Comparison of ENCODE assay signal across 2 cellular contexts in the genomic region with DNA sequence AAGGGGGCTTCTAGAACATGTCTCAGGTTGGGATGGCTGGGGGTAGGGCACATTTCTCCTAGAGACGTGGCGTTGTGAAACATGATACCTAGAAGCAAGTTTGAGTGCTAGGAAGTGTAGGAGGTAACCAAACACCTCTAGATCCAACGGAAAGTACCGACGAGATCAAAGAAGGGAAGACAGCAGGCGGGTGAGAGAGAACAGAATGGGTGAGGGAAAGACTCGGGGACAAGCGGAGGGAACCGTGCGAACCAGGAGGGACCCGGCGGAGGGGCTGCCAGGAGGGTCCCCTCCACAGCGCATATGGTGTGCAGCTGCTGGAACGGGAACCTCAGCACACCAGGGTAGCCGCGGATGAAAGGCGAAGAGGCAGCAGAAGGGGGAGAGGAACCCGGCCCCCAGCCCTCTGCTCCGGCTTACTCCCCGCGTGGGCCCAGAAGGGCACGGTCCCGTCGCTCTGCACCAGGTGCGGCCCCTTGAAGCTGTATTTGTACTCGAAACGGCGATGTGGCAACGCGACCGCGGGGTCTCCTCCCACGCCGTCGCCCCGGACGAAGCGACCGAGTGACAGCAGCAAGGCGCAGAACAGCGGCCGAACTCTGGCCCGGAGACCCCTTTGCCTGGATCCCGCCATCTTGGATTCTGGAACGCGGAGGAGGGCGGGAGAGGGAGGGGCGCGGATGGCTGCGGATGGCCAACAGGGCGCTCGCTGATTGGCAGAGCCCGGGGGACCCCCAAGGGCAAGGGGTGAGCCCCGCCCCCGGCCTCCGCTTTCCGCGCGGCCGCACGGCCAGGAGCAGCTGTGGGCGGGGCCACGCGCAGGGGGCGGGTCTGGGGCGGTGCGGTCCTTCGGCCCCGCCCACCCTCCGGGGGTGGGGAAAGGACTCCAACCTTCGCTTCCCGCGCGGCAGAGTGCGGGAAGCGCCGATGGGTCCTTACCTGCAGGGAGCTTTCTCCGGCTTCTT.
A peak's percentile ranks its signal among the peaks of the same experiment; 100 is the strongest.
TF ChIP-seq lines count a peak whose summit lies in the region.

A gene with protein sequence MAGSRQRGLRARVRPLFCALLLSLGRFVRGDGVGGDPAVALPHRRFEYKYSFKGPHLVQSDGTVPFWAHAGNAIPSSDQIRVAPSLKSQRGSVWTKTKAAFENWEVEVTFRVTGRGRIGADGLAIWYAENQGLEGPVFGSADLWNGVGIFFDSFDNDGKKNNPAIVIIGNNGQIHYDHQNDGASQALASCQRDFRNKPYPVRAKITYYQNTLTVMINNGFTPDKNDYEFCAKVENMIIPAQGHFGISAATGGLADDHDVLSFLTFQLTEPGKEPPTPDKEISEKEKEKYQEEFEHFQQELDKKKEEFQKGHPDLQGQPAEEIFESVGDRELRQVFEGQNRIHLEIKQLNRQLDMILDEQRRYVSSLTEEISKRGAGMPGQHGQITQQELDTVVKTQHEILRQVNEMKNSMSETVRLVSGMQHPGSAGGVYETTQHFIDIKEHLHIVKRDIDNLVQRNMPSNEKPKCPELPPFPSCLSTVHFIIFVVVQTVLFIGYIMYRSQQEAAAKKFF (minus strand): TSS at position 655 of the 965 bp plus-strand sequence. CDS start 21 bp downstream, at position 634.

TF ChIP-seq in HEK293, 187 proteins besides CTCF, POLR2A, EP300 and RAD21 (continued from another document and continues in another):
- TF ChIP-seq SETDB1 (IDR thresholded peaks at IDR 0.05; ENCODE audit: insufficient read length, low read length): no peak
- TF ChIP-seq, protein P1, sequence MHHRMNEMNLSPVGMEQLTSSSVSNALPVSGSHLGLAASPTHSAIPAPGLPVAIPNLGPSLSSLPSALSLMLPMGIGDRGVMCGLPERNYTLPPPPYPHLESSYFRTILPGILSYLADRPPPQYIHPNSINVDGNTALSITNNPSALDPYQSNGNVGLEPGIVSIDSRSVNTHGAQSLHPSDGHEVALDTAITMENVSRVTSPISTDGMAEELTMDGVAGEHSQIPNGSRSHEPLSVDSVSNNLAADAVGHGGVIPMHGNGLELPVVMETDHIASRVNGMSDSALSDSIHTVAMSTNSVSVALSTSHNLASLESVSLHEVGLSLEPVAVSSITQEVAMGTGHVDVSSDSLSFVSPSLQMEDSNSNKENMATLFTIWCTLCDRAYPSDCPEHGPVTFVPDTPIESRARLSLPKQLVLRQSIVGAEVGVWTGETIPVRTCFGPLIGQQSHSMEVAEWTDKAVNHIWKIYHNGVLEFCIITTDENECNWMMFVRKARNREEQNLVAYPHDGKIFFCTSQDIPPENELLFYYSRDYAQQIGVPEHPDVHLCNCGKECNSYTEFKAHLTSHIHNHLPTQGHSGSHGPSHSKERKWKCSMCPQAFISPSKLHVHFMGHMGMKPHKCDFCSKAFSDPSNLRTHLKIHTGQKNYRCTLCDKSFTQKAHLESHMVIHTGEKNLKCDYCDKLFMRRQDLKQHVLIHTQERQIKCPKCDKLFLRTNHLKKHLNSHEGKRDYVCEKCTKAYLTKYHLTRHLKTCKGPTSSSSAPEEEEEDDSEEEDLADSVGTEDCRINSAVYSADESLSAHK (tag by site-specific recombination; IDR thresholded peaks at IDR 0.05): peak; percentile 25; the same call in 1 of the 2 replicates
- TF ChIP-seq, protein P2, sequence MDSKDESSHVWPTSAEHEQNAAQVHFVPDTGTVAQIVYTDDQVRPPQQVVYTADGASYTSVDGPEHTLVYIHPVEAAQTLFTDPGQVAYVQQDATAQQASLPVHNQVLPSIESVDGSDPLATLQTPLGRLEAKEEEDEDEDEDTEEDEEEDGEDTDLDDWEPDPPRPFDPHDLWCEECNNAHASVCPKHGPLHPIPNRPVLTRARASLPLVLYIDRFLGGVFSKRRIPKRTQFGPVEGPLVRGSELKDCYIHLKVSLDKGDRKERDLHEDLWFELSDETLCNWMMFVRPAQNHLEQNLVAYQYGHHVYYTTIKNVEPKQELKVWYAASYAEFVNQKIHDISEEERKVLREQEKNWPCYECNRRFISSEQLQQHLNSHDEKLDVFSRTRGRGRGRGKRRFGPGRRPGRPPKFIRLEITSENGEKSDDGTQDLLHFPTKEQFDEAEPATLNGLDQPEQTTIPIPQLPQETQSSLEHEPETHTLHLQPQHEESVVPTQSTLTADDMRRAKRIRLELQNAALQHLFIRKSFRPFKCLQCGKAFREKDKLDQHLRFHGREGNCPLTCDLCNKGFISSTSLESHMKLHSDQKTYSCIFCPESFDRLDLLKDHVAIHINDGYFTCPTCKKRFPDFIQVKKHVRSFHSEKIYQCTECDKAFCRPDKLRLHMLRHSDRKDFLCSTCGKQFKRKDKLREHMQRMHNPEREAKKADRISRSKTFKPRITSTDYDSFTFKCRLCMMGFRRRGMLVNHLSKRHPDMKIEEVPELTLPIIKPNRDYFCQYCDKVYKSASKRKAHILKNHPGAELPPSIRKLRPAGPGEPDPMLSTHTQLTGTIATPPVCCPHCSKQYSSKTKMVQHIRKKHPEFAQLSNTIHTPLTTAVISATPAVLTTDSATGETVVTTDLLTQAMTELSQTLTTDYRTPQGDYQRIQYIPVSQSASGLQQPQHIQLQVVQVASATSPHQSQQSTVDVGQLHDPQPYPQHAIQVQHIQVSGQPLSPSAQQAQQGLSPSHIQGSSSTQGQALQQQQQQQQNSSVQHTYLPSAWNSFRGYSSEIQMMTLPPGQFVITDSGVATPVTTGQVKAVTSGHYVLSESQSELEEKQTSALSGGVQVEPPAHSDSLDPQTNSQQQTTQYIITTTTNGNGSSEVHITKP (tag by site-specific recombination; IDR thresholded peaks at IDR 0.05): peak; percentile 71
- peak; percentile 36; the same call in 1 of the 2 replicates for TF ChIP-seq WT1 (tag by site-specific recombination; IDR thresholded peaks at IDR 0.05)
- no peak for TF ChIP-seq ZNF140 (tag by site-specific recombination; IDR thresholded peaks at IDR 0.05)
- peak; percentile 52; the same call in 1 of the 2 replicates for TF ChIP-seq ZNF324 (tag by site-specific recombination; IDR thresholded peaks at IDR 0.05)
- peak; percentile 77; the same call in 1 of the 2 replicates for TF ChIP-seq KLF10 (tag by site-specific recombination; IDR thresholded peaks at IDR 0.05)
- TF ChIP-seq ZNF302 (tag by site-specific recombination; IDR thresholded peaks at IDR 0.05; ENCODE audit: low read depth): no peak
- TF ChIP-seq YY2 (tag by site-specific recombination; IDR thresholded peaks at IDR 0.05): peak; percentile 90
- TF ChIP-seq ZNF335 (tag by site-specific recombination; conservative IDR thresholded peaks at IDR 0.05): peak; percentile 66
- TF ChIP-seq EGR2 (tag by site-specific recombination; IDR thresholded peaks at IDR 0.05; ENCODE audit: low read depth): peak; percentile 35; the same call in 1 of the 2 replicates
- peak; percentile 31; the same call in 1 of the 2 replicates for TF ChIP-seq ZIC2 (tag by site-specific recombination; IDR thresholded peaks at IDR 0.05)
- TF ChIP-seq, protein P3, sequence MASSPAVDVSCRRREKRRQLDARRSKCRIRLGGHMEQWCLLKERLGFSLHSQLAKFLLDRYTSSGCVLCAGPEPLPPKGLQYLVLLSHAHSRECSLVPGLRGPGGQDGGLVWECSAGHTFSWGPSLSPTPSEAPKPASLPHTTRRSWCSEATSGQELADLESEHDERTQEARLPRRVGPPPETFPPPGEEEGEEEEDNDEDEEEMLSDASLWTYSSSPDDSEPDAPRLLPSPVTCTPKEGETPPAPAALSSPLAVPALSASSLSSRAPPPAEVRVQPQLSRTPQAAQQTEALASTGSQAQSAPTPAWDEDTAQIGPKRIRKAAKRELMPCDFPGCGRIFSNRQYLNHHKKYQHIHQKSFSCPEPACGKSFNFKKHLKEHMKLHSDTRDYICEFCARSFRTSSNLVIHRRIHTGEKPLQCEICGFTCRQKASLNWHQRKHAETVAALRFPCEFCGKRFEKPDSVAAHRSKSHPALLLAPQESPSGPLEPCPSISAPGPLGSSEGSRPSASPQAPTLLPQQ (tag by site-specific recombination; IDR thresholded peaks at IDR 0.05): peak; percentile 85; the same call in 1 of the 2 replicates
- no peak for TF ChIP-seq ZNF248 (tag by site-specific recombination; IDR thresholded peaks at IDR 0.05)
- peak; percentile 7; the same call in 1 of the 2 replicates for TF ChIP-seq KLF1 (tag by site-specific recombination; IDR thresholded peaks at IDR 0.05)
- TF ChIP-seq ZNF133 (tag by site-specific recombination; IDR thresholded peaks at IDR 0.05): peak; percentile 37; the same call in 1 of the 2 replicates
- peak; percentile 69 for TF ChIP-seq GLIS2 (tag by site-specific recombination; IDR thresholded peaks at IDR 0.05)
- TF ChIP-seq ZNF843 (tag by site-specific recombination; IDR thresholded peaks at IDR 0.05): peak; percentile 63; the same call in 1 of the 2 replicates
- TF ChIP-seq GLIS1 (tag by site-specific recombination; IDR thresholded peaks at IDR 0.05): peak; percentile 72; the same call in 1 of the 2 replicates
- TF ChIP-seq ZNF530 (tag by site-specific recombination; IDR thresholded peaks at IDR 0.05; ENCODE audit: low read depth): no peak

TF ChIP-seq in neural cell, 6 proteins besides CTCF, POLR2A, EP300 and RAD21 (continued from another document):
- TF ChIP-seq, protein P4, sequence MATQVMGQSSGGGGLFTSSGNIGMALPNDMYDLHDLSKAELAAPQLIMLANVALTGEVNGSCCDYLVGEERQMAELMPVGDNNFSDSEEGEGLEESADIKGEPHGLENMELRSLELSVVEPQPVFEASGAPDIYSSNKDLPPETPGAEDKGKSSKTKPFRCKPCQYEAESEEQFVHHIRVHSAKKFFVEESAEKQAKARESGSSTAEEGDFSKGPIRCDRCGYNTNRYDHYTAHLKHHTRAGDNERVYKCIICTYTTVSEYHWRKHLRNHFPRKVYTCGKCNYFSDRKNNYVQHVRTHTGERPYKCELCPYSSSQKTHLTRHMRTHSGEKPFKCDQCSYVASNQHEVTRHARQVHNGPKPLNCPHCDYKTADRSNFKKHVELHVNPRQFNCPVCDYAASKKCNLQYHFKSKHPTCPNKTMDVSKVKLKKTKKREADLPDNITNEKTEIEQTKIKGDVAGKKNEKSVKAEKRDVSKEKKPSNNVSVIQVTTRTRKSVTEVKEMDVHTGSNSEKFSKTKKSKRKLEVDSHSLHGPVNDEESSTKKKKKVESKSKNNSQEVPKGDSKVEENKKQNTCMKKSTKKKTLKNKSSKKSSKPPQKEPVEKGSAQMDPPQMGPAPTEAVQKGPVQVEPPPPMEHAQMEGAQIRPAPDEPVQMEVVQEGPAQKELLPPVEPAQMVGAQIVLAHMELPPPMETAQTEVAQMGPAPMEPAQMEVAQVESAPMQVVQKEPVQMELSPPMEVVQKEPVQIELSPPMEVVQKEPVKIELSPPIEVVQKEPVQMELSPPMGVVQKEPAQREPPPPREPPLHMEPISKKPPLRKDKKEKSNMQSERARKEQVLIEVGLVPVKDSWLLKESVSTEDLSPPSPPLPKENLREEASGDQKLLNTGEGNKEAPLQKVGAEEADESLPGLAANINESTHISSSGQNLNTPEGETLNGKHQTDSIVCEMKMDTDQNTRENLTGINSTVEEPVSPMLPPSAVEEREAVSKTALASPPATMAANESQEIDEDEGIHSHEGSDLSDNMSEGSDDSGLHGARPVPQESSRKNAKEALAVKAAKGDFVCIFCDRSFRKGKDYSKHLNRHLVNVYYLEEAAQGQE (IDR thresholded peaks at IDR 0.05; ENCODE audit: borderline replicate concordance): peak; percentile 87
- peak; percentile 91 for TF ChIP-seq TAF1 (IDR thresholded peaks at IDR 0.05; ENCODE audit: low read depth)
- peak; percentile 79 for TF ChIP-seq MXI1 (conservative IDR thresholded peaks at IDR 0.05; ENCODE audit: poor library complexity, severe bottlenecking)
- peak; percentile 88 for TF ChIP-seq POLR2AphosphoS5 (IDR thresholded peaks at IDR 0.05)
- peak; percentile 37 for TF ChIP-seq SMC3 (conservative IDR thresholded peaks at IDR 0.05; ENCODE audit: poor library complexity)
